22 cellular contexts compared by ENCODE assay signal in genomic region chr1:20079661-20080305, GRCh38. TPM values are rescaled to one million over a fixed set of nuclear protein-coding genes. Genes with fewer than 3 reads are reported as not detected.
"Had no signal": no experiment of that assay in that cellular context is flagged by ENCODE, and none has a peak within 500 bp of the region (broad histone marks: within the 10 kb centered on the region; RNA-seq: fewer than 3 reads in every experiment).

No MANE protein-coding gene starts in this region.

- H3K27ac Mint-ChIP-seq: activated naive CD8-positive, alpha-beta T cell treated with anti-CD3 and anti-CD28 coated beads, Interleukin-2, amount 10 ng/mL, durations not matched to agents 7 days and 5 days; activated T-cell treated with anti-CD3 and anti-CD28 coated beads, Interleukin-2, amount 50 U/mL, for 24 hours; activated T-helper 2 cell treated with anti-CD3 and anti-CD28 coated beads, Interferon-gamma antibody, Interleukin-2, Interleukin-4, amounts not matched to agents 10 μg/mL and 5 μg/mL and 100 μg/mL, durations not matched to agents 14 hours and 24 hours and 36 hours; stimulated activated naive CD8-positive, alpha-beta T cell treated with anti-CD3 and anti-CD28 coated beads, Interleukin-15, amount 100 ng/mL, for 72 hours; T-helper 1 cell treated with Interleukin-12 subunit alpha and Interleukin-12 subunit beta and Interleukin-4 antibody, amounts not matched to agents 30 μg/mL and 1 μg/mL, for 36 hours had no signal

- ATAC-seq: left cardiac atrium; stimulated activated naive CD8-positive, alpha-beta T cell treated with anti-CD3 and anti-CD28 coated beads, Interleukin-15, amount 100 ng/mL, for 72 hours had no signal

- H3K9me3 Mint-ChIP-seq: activated naive CD8-positive, alpha-beta T cell treated with anti-CD3 and anti-CD28 coated beads, Interleukin-2, amount 10 ng/mL, durations not matched to agents 7 days and 5 days; activated T-cell treated with anti-CD3 and anti-CD28 coated beads, Interleukin-2, amount 50 U/mL, for 24 hours; activated T-helper 2 cell treated with anti-CD3 and anti-CD28 coated beads, Interferon-gamma antibody, Interleukin-2, Interleukin-4, amounts not matched to agents 10 μg/mL and 5 μg/mL and 100 μg/mL, durations not matched to agents 14 hours and 24 hours and 36 hours; stimulated activated naive CD8-positive, alpha-beta T cell treated with anti-CD3 and anti-CD28 coated beads, Interleukin-15, amount 100 ng/mL, for 72 hours; T-helper 1 cell treated with Interleukin-12 subunit alpha and Interleukin-12 subunit beta and Interleukin-4 antibody, amounts not matched to agents 30 μg/mL and 1 μg/mL, for 36 hours had no signal

- H3K36me3 Mint-ChIP-seq: activated naive CD8-positive, alpha-beta T cell treated with anti-CD3 and anti-CD28 coated beads, Interleukin-2, amount 10 ng/mL, durations not matched to agents 7 days and 5 days had no signal

- DNase-seq: activated CD4-positive, alpha-beta T cell treated with anti-CD3 and anti-CD28 coated beads for 1 hour; activated CD4-positive, alpha-beta T cell treated with anti-CD3 and anti-CD28 coated beads, Interleukin-2, amount 50 U/mL, for 48 hours; activated naive CD4-positive, alpha-beta T cell treated with Interleukin-2 at 50 U/mL for 16 hours; activated naive CD8-positive, alpha-beta T cell treated with anti-CD3 and anti-CD28 coated beads, Interleukin-2, amount 10 ng/mL, durations not matched to agents 7 days and 5 days; activated T-cell treated with anti-CD3 and anti-CD28 coated beads, Interleukin-2, amount 50 U/mL, for 24 hours; amygdala; effector memory CD4-positive, alpha-beta T cell; esophagus squamous epithelium; left cardiac atrium; lower lobe of right lung; stimulated activated naive CD8-positive, alpha-beta T cell treated with anti-CD3 and anti-CD28 coated beads, Interleukin-15, amount 100 ng/mL, for 72 hours; transverse colon; uterus had no signal

- H3K4me3 Mint-ChIP-seq: activated naive CD8-positive, alpha-beta T cell treated with anti-CD3 and anti-CD28 coated beads, Interleukin-2, amount 10 ng/mL, durations not matched to agents 7 days and 5 days; activated T-cell treated with anti-CD3 and anti-CD28 coated beads, Interleukin-2, amount 50 U/mL, for 24 hours; stimulated activated naive CD8-positive, alpha-beta T cell treated with anti-CD3 and anti-CD28 coated beads, Interleukin-15, amount 100 ng/mL, for 72 hours; T-helper 1 cell treated with Interleukin-12 subunit alpha and Interleukin-12 subunit beta and Interleukin-4 antibody, amounts not matched to agents 30 μg/mL and 1 μg/mL, for 36 hours had no signal

RNA-seq across cellular contexts. Expression of gene PLA2G5, which starts 9.8 kb away (rescaled TPM):
- total RNA-seq: activated naive CD8-positive, alpha-beta T cell treated with anti-CD3 and anti-CD28 coated beads, Interleukin-2, amount 10 ng/mL, durations not matched to agents 7 days and 5 days; activated T-helper 2 cell treated with anti-CD3 and anti-CD28 coated beads, Interferon-gamma antibody, Interleukin-2, Interleukin-4, amounts not matched to agents 10 μg/mL and 5 μg/mL and 100 μg/mL, durations not matched to agents 14 hours and 24 hours and 36 hours; cardiac muscle cell; dermis blood vessel endothelial cell; myocyte; osteocyte had no signal

RNA-seq across cellular contexts. Expression of gene PLA2G2D, which starts 39.6 kb away (rescaled TPM):
- total RNA-seq: activated naive CD8-positive, alpha-beta T cell treated with anti-CD3 and anti-CD28 coated beads, Interleukin-2, amount 10 ng/mL, durations not matched to agents 7 days and 5 days; cardiac muscle cell; dermis blood vessel endothelial cell; left cardiac atrium; myocyte; osteocyte; prostate gland; right cardiac atrium; suprapubic skin; uterus had no signal

RNA-seq across cellular contexts. Expression of gene PLA2G2F, which starts 59.3 kb away (rescaled TPM):
- total RNA-seq: activated naive CD8-positive, alpha-beta T cell treated with anti-CD3 and anti-CD28 coated beads, Interleukin-2, amount 10 ng/mL, durations not matched to agents 7 days and 5 days; activated T-helper 2 cell treated with anti-CD3 and anti-CD28 coated beads, Interferon-gamma antibody, Interleukin-2, Interleukin-4, amounts not matched to agents 10 μg/mL and 5 μg/mL and 100 μg/mL, durations not matched to agents 14 hours and 24 hours and 36 hours; cardiac muscle cell; dermis blood vessel endothelial cell; left cardiac atrium; lower lobe of right lung; myocyte; osteocyte; right cardiac atrium had no signal
